In the genomic region with DNA sequence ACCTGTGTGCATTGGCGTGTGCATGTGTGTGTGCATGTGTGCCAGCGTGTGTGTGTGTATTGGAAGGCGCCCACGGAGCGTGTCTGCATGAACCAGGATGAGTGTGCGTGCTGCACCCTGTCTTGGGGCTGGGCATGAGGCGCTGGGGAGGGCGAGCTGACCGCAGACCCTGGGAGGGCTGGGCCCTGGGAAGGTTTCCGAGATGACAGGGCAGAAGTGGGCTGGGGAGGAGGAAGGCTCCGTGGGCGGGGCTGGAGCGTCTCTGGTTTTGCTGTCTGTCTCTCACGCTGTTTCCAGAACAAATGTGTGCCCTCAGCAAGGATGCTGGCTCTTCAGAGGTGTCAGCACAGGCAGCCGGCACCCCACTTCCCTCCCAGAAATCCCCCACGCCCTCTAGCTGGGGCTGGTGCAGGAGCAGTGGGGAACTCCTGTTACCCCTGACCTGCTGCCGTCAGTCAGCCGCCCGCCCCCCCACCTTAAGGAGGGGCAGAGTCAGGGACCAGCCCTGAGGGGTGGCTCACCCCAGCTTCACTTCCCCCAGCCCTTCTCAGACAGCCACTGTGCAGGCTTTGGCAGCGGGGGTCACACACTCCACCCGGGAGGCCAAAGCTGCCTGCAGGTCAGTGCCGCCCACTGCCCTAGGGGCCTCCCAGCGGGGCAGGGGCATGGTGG, we compare ENCODE assay signal across 8 cellular contexts. TPM values are rescaled to one million over a fixed set of nuclear protein-coding genes. Genes with fewer than 3 reads are reported as not detected.
DNase-seq lines count a peak whose midpoint lies in the region; ATAC-seq lines count a peak whose summit lies in the region.

GPR35 (plus strand) TSS at position 531 of the 672 bp plus-strand sequence. CDS start 4,473 bp downstream, outside the sequence.

- peaks cover 5% of the 10 kb centered on the region for H3K36me3 Mint-ChIP-seq in activated CD4-positive, alpha-beta T cell treated with anti-CD3 and anti-CD28 coated beads, Interleukin-2, amount 10 ng/mL, durations not matched to agents 24 days and 14 days (ENCODE audit: low read depth)

- H3K4me3 Mint-ChIP-seq in activated CD4-positive, alpha-beta T cell treated with anti-CD3 and anti-CD28 coated beads, Interleukin-2, amount 10 ng/mL, durations not matched to agents 24 days and 14 days, result peak within 1 kb of the TSS; percentile 82

- H3K27ac Mint-ChIP-seq in activated CD4-positive, alpha-beta T cell treated with anti-CD3 and anti-CD28 coated beads, Interleukin-2, amount 10 ng/mL, durations not matched to agents 24 days and 14 days, result peak within 1 kb of the TSS; percentile 89

- no peaks in the 10 kb centered on the region for H3K27me3 Mint-ChIP-seq in activated CD4-positive, alpha-beta T cell treated with anti-CD3 and anti-CD28 coated beads, Interleukin-2, amount 10 ng/mL, durations not matched to agents 24 days and 14 days

- DNase-seq in AML-193 (lab: John Stamatoyannopoulos, UW), result peak; percentile 74 to 82
- DNase-seq in activated CD4-positive, alpha-beta T cell treated with anti-CD3 and anti-CD28 coated beads, Interleukin-2, amount 10 ng/mL, durations not matched to agents 24 days and 14 days, result peak; percentile 91
- peak; percentile 73 for DNase-seq in effector CD4-positive, alpha-beta T cell
- peak in 9 of 10 donors; percentile 2 to 89 (median 24) for DNase-seq in posterior cingulate gyrus

- peak; percentile 36 for ATAC-seq in HG03565 (IDR thresholded peaks at IDR 0.05; ENCODE audit: unreplicated experiment)
- ATAC-seq in HG03175 (IDR thresholded peaks at IDR 0.05; ENCODE audit: unreplicated experiment), result no peak
- ATAC-seq in GM21390 (IDR thresholded peaks at IDR 0.05; ENCODE audit: unreplicated experiment), result no peak
- no peak for ATAC-seq in GM21423 (IDR thresholded peaks at IDR 0.05; ENCODE audit: unreplicated experiment)

- H3K4me1 Mint-ChIP-seq in activated CD4-positive, alpha-beta T cell treated with anti-CD3 and anti-CD28 coated beads, Interleukin-2, amount 10 ng/mL, durations not matched to agents 24 days and 14 days, result peaks cover 51% of the 10 kb centered on the region

- intact Hi-C loops in activated CD4-positive, alpha-beta T cell treated with anti-CD3 and anti-CD28 coated beads, Interleukin-2, amount 10 ng/mL, durations not matched to agents 24 days and 14 days (cut with micrococcal nuclease), result loop anchor here (1.0 to 10.0 kb wide), 3 partner anchors 16 to 690 kb away; partner anchors contain the start of genes HDLBP and SEPTIN2
- intact Hi-C loops in posterior cingulate gyrus (cut with DNase I), result no loop called here

- H3K9me3 Mint-ChIP-seq in activated CD4-positive, alpha-beta T cell treated with anti-CD3 and anti-CD28 coated beads, Interleukin-2, amount 10 ng/mL, durations not matched to agents 24 days and 14 days, result no peaks in the 10 kb centered on the region

RNA-seq across cellular contexts. Expression of gene GPR35, which starts in this region (rescaled TPM):
- total RNA-seq in activated CD4-positive, alpha-beta T cell treated with anti-CD3 and anti-CD28 coated beads, Interleukin-2, amount 10 ng/mL, durations not matched to agents 24 days and 14 days, result 7.1 and 8.7 TPM in 2 replicates

Comparison
In these comparisons a context has a peak if more than half of its experiments do, and no peak if none do; other contexts are left out.
1. DNase-seq: peak in every context shown above with its lines; median percentile 91 in activated CD4-positive, alpha-beta T cell treated with anti-CD3 and anti-CD28 coated beads, Interleukin-2, amount 10 ng/mL, durations not matched to agents 24 days and 14 days; 78 in AML-193; 73 in effector CD4-positive, alpha-beta T cell; 24 in posterior cingulate gyrus.